ENCODE assay signal across 1 cellular context in genomic region chr9:126860757-126861466, GRCh38.
A peak's percentile ranks its signal among the peaks of the same experiment; 100 is the strongest.
TF ChIP-seq lines count a peak whose summit lies in the region.

No MANE protein-coding gene starts in this region.

TF ChIP-seq in HepG2, 621 proteins besides CTCF, POLR2A, EP300 and RAD21 (continued from another document):
- TF ChIP-seq, protein P1, sequence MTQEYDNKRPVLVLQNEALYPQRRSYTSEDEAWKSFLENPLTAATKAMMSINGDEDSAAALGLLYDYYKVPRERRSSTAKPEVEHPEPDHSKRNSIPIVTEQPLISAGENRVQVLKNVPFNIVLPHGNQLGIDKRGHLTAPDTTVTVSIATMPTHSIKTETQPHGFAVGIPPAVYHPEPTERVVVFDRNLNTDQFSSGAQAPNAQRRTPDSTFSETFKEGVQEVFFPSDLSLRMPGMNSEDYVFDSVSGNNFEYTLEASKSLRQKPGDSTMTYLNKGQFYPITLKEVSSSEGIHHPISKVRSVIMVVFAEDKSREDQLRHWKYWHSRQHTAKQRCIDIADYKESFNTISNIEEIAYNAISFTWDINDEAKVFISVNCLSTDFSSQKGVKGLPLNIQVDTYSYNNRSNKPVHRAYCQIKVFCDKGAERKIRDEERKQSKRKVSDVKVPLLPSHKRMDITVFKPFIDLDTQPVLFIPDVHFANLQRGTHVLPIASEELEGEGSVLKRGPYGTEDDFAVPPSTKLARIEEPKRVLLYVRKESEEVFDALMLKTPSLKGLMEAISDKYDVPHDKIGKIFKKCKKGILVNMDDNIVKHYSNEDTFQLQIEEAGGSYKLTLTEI (CRISPR knock-in tag; conservative IDR thresholded peaks at IDR 0.05): no peak
- TF ChIP-seq, protein P2, sequence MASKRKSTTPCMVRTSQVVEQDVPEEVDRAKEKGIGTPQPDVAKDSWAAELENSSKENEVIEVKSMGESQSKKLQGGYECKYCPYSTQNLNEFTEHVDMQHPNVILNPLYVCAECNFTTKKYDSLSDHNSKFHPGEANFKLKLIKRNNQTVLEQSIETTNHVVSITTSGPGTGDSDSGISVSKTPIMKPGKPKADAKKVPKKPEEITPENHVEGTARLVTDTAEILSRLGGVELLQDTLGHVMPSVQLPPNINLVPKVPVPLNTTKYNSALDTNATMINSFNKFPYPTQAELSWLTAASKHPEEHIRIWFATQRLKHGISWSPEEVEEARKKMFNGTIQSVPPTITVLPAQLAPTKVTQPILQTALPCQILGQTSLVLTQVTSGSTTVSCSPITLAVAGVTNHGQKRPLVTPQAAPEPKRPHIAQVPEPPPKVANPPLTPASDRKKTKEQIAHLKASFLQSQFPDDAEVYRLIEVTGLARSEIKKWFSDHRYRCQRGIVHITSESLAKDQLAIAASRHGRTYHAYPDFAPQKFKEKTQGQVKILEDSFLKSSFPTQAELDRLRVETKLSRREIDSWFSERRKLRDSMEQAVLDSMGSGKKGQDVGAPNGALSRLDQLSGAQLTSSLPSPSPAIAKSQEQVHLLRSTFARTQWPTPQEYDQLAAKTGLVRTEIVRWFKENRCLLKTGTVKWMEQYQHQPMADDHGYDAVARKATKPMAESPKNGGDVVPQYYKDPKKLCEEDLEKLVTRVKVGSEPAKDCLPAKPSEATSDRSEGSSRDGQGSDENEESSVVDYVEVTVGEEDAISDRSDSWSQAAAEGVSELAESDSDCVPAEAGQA (IDR thresholded peaks at IDR 0.05; ENCODE audit: low read depth): no peak
- TF ChIP-seq, protein P2 (CRISPR knock-in tag; IDR thresholded peaks at IDR 0.05; ENCODE audit: borderline replicate concordance): no peak
- 0 out of 2 replicates have a peak, but pooled peaks have one; percentile 14 for TF ChIP-seq ZKSCAN8 (CRISPR knock-in tag; IDR thresholded peaks at IDR 0.05; ENCODE audit: borderline replicate concordance)
- TF ChIP-seq ZNF225 (CRISPR knock-in tag; IDR thresholded peaks at IDR 0.05): peak; percentile 43; the same call in 1 of the 2 replicates
- no peak for TF ChIP-seq MATR3 (CRISPR knock-in tag; IDR thresholded peaks at IDR 0.05)
- TF ChIP-seq ZSCAN31 (CRISPR knock-in tag; IDR thresholded peaks at IDR 0.05; ENCODE audit: low read depth): 0 out of 2 replicates have a peak, but pooled peaks have one; percentile 7
- no peak for TF ChIP-seq FOXA1 (IDR thresholded peaks at IDR 0.05)
- TF ChIP-seq FOXA1 (CRISPR knock-in tag; IDR thresholded peaks at IDR 0.05): peak; percentile 38; the same call in 1 of the 2 replicates
- TF ChIP-seq, protein P3, sequence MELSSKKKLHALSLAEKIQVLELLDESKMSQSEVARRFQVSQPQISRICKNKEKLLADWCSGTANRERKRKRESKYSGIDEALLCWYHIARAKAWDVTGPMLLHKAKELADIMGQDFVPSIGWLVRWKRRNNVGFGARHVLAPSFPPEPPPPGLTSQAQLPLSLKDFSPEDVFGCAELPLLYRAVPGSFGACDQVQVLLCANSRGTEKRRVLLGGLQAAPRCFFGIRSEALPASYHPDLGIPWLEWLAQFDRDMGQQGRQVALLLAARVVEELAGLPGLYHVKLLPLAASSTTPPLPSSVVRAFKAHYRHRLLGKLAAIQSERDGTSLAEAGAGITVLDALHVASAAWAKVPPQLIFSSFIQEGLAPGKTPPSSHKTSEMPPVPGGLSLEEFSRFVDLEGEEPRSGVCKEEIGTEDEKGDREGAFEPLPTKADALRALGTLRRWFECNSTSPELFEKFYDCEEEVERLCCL (CRISPR knock-in tag; IDR thresholded peaks at IDR 0.05; ENCODE audit: borderline replicate concordance): no peak
- 0 out of 2 replicates have a peak, but pooled peaks have one; percentile 6 for TF ChIP-seq ZNF670 (CRISPR knock-in tag; IDR thresholded peaks at IDR 0.05; ENCODE audit: borderline replicate concordance)
- peak; percentile 62 for TF ChIP-seq GABPB1 (CRISPR knock-in tag; IDR thresholded peaks at IDR 0.05)
- peak; percentile 43; the same call in 1 of the 2 replicates for TF ChIP-seq ZNF891 (CRISPR knock-in tag; IDR thresholded peaks at IDR 0.05)
- no peak for TF ChIP-seq ZNF720 (CRISPR knock-in tag; IDR thresholded peaks at IDR 0.05)
- TF ChIP-seq TAF1 (CRISPR knock-in tag; IDR thresholded peaks at IDR 0.05): peak; percentile 20; the same call in 1 of the 2 replicates
- TF ChIP-seq ATF7-NPFF (CRISPR knock-in tag; IDR thresholded peaks at IDR 0.05; ENCODE audit: low read depth): 0 out of 2 replicates have a peak, but pooled peaks have one; percentile 26
- TF ChIP-seq, protein P4, sequence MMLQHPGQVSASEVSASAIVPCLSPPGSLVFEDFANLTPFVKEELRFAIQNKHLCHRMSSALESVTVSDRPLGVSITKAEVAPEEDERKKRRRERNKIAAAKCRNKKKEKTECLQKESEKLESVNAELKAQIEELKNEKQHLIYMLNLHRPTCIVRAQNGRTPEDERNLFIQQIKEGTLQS (CRISPR knock-in tag; IDR thresholded peaks at IDR 0.05): no peak
- no peak for TF ChIP-seq ZIK1 (CRISPR knock-in tag; IDR thresholded peaks at IDR 0.05; ENCODE audit: borderline replicate concordance, low read depth)
- 0 out of 2 replicates have a peak, but pooled peaks have one; percentile 29 for TF ChIP-seq ZNF383 (CRISPR knock-in tag; IDR thresholded peaks at IDR 0.05; ENCODE audit: borderline replicate concordance)
- 0 out of 2 replicates have a peak, but pooled peaks have one; percentile 14 for TF ChIP-seq GZF1 (CRISPR knock-in tag; IDR thresholded peaks at IDR 0.05)
- peak; percentile 26; the same call in 1 of the 2 replicates for TF ChIP-seq ESRRA (CRISPR knock-in tag; IDR thresholded peaks at IDR 0.05; ENCODE audit: low read depth)
- 0 out of 2 replicates have a peak, but pooled peaks have one; percentile 17 for TF ChIP-seq ZNF546 (CRISPR knock-in tag; conservative IDR thresholded peaks at IDR 0.05)
- TF ChIP-seq MAZ (IDR thresholded peaks at IDR 0.05; ENCODE audit: borderline replicate concordance, low read depth, low read length): no peak
- TF ChIP-seq MAZ (CRISPR knock-in tag; IDR thresholded peaks at IDR 0.05; ENCODE audit: low read depth): 0 out of 2 replicates have a peak, but pooled peaks have one; percentile 2
- TF ChIP-seq KMT2A (CRISPR knock-in tag; IDR thresholded peaks at IDR 0.05): peak; percentile 56; the same call in 1 of the 2 replicates
- TF ChIP-seq ZFY (CRISPR knock-in tag; IDR thresholded peaks at IDR 0.05): peak; percentile 56
- no peak for TF ChIP-seq ZBTB44 (CRISPR knock-in tag; IDR thresholded peaks at IDR 0.05)
- TF ChIP-seq AGO2 (optimal IDR thresholded peaks at IDR 0.05; ENCODE audit: low read depth, low read length): peak; percentile 44
- TF ChIP-seq SRY (CRISPR knock-in tag; IDR thresholded peaks at IDR 0.05): peak; percentile 32; the same call in 1 of the 2 replicates
- no peak for TF ChIP-seq RFX1 (IDR thresholded peaks at IDR 0.05)
- peak; percentile 27; the same call in 1 of the 2 replicates for TF ChIP-seq HDAC1 (CRISPR knock-in tag; IDR thresholded peaks at IDR 0.05)
- peak; percentile 27 for TF ChIP-seq YY1 (IDR thresholded peaks at IDR 0.05; ENCODE audit: insufficient read depth, insufficient replicate concordance, low read depth, low read length)
- TF ChIP-seq SIN3A (IDR thresholded peaks at IDR 0.05; ENCODE audit: borderline replicate concordance, low read depth, low read length): peak; percentile 53; the same call in 1 of the 2 replicates
- 0 out of 2 replicates have a peak, but pooled peaks have one; percentile 37 for TF ChIP-seq KMT2B (CRISPR knock-in tag; IDR thresholded peaks at IDR 0.05)
- peak; percentile 43; the same call in 1 of the 2 replicates for TF ChIP-seq SAP130 (CRISPR knock-in tag; IDR thresholded peaks at IDR 0.05; ENCODE audit: low read depth)
- peak; percentile 31; the same call in 1 of the 2 replicates for TF ChIP-seq ETV5 (CRISPR knock-in tag; IDR thresholded peaks at IDR 0.05; ENCODE audit: borderline replicate concordance)
- no peak for TF ChIP-seq FLYWCH1 (CRISPR knock-in tag; IDR thresholded peaks at IDR 0.05)
- peak; percentile 65 for TF ChIP-seq UBTF (CRISPR knock-in tag; IDR thresholded peaks at IDR 0.05)
- TF ChIP-seq DNMT3B (CRISPR knock-in tag; conservative IDR thresholded peaks at IDR 0.05): no peak
- peak; percentile 27; the same call in 1 of the 2 replicates for TF ChIP-seq ZNF678 (CRISPR knock-in tag; IDR thresholded peaks at IDR 0.05)
- TF ChIP-seq KLF15 (CRISPR knock-in tag; IDR thresholded peaks at IDR 0.05; ENCODE audit: borderline replicate concordance): no peak
- TF ChIP-seq ETV6 (CRISPR knock-in tag; conservative IDR thresholded peaks at IDR 0.05): 0 out of 2 replicates have a peak, but pooled peaks have one; percentile 22
- TF ChIP-seq POGK (CRISPR knock-in tag; conservative IDR thresholded peaks at IDR 0.05): 0 out of 2 replicates have a peak, but pooled peaks have one; percentile 30
